ENCODE assay signal across 8 cellular contexts in the genomic region with DNA sequence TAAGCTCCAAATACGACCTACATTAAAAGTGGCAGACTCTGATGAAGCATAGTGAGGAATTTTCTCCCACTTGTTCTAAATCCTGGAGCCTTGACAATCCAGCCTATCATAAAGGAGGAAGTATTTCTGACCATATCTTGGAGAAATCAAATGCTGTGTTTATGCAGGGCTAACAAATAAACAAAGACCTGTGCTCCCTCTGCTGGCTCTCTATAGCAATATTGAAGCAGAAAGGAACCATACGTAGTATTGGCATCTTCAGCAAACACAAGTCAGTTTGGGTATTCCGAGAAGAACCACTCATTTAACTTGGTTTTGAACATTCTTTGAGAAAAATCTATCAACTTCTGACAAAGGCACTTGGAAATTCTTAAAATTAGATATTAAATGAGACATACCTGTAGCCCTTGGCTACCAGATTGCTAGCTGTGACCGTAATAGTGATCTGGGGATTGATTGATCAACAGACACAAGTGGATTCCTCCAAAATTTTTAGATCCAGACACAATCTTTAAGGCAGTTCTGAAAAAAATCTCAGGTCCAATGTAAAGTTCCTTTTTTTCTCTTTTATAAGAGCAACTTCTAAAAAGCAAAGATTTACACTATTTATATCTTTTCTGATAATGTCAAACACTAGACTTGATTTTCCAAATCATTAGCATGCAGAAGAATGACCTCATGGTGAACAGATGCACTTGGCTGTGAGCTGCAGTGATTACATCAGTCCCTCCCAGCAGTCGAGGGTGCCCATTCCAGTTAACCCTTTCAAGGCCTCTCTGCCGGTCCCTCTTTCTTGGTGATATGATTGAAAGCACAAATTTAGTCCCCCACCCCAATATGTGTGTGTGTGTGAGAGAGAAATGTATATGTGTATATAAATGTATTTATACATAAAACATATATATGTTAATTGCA. TPM values are rescaled to one million over a fixed set of nuclear protein-coding genes. Genes with fewer than 3 reads are reported as not detected.
DNase-seq lines count a peak whose midpoint lies in the region; ATAC-seq and TF ChIP-seq lines count a peak whose summit lies in the region.

No MANE protein-coding gene starts in this region.

- peak; percentile 80; the same call in 1 of the 2 replicates for ATAC-seq in Panc1
- ATAC-seq in foreskin keratinocyte: no peak
- no peak for ATAC-seq in GM18502 (IDR thresholded peaks at IDR 0.05; ENCODE audit: poor library complexity, unreplicated experiment)
- ATAC-seq in HG03159 (IDR thresholded peaks at IDR 0.05; ENCODE audit: unreplicated experiment): no peak

- no CpG with 5 or more reads among the region's 6 CpGs for WGBS in neuronal stem cell (ENCODE audit: extremely low coverage in 2 of 2, insufficient read length in 2 of 2, insufficient replicate concordance in 1 of 2), 2 donors

- H3K27me3 ChIP-seq in BE2C (no peaks in the 10 kb centered on the region), Panc1 (ENCODE audit: control insufficient read depth, insufficient read depth, low read length) (no peaks in the 10 kb centered on the region), foreskin keratinocyte (no peaks in the 10 kb centered on the region), neuronal stem cell (ENCODE audit: control insufficient read depth in 3 of 3, insufficient read depth in 3 of 3, low read depth in 1 of 3, low read length in 3 of 3) (peaks cover 0 to 11% (median 0%) of the 10 kb centered on the region in 3 experiments)

- H3K27ac ChIP-seq in Panc1 (ENCODE audit: low read length) (no peak overlapping the region), foreskin keratinocyte (no peak overlapping the region), neuronal stem cell (replicated peaks; ENCODE audit: low read length) (no peak overlapping the region)

- DNase-seq in BE2C (peak; percentile 58), HuH-7 (ENCODE audit: low spot score) (peak; percentile 36), Panc1 (ENCODE audit: low read depth, low spot score) (peak; percentile 18), foreskin keratinocyte (no peak), neuronal stem cell (ENCODE audit: low spot score) (no peak)
- DNase-seq in activated CD4-positive, alpha-beta T cell treated with anti-CD3 and anti-CD28 coated beads, Interleukin-2, amount 50 U/mL, for 1 hour: no peak

- H2BK12ac ChIP-seq in neuronal stem cell (ENCODE audit: low read length): no peak overlapping the region

- no TSS peak for BruUV-seq in Panc1 (replicated peaks; lab: Mats Ljungman, UMichigan)

- intact Hi-C loops in Panc1 (cut with micrococcal nuclease; ENCODE audit: unreplicated experiment): loop anchor here (5.0 kb wide), 1 partner anchor 326 kb away; no protein-coding TSS in a partner anchor

- H3K4ac ChIP-seq in neuronal stem cell (ENCODE audit: low read length): no peak overlapping the region

- H3K23ac ChIP-seq in neuronal stem cell (ENCODE audit: low read depth, low read length, poor library complexity): no peak overlapping the region

- in situ Hi-C loops in Panc1 (cut with HindIII; ENCODE audit: low pct_unique_long_range_greater_than_20kb, low sequenced_read_pairs): no loop called here

- no peak overlapping the region for H4K91ac ChIP-seq in neuronal stem cell (ENCODE audit: low read depth, low read length, poor library complexity)

- no peaks in the 10 kb centered on the region for H3K36me3 ChIP-seq in BE2C
- H3K36me3 ChIP-seq in Panc1 (ENCODE audit: control insufficient read depth, insufficient read depth, low read length): no peaks in the 10 kb centered on the region
- H3K36me3 ChIP-seq in neuronal stem cell (replicated peaks in 1 of 2; ENCODE audit: control insufficient read depth in 2 of 2, insufficient read depth in 2 of 2, low read length in 2 of 2): no peaks in the 10 kb centered on the region

- H2AK5ac ChIP-seq in neuronal stem cell (ENCODE audit: low read depth, low read length): no peak overlapping the region

- no peak overlapping the region for H2BK5ac ChIP-seq in neuronal stem cell (ENCODE audit: low read length)

- H3K9ac ChIP-seq in neuronal stem cell (ENCODE audit: low read depth, low read length, poor library complexity): no peak overlapping the region

- TF ChIP-seq CTCF in BE2C (IDR thresholded peaks at IDR 0.05; ENCODE audit: low read depth, low read length) (peak; percentile 61), Panc1 (IDR thresholded peaks at IDR 0.05) (peak; percentile 57), foreskin keratinocyte (conservative IDR thresholded peaks at IDR 0.05) (peak; percentile 45)

- H3K4me3 ChIP-seq in BE2C (ENCODE audit: low read depth, low read length) (no peak overlapping the region), Panc1 (ENCODE audit: low read depth in 2 of 2, low read length in 2 of 2) (no peak overlapping the region), neuronal stem cell (ENCODE audit: low read length in 2 of 2) (no peak overlapping the region)

- H3K4me1 ChIP-seq in BE2C (peaks cover 28% of the 10 kb centered on the region), Panc1 (ENCODE audit: control insufficient read depth, insufficient read depth, low read length) (no peaks in the 10 kb centered on the region), foreskin keratinocyte (no peaks in the 10 kb centered on the region), neuronal stem cell (ENCODE audit: control insufficient read depth in 2 of 2, insufficient read depth in 1 of 2, low read depth in 1 of 2, low read length in 2 of 2) (peaks cover 10 to 40% of the 10 kb centered on the region in 2 donors)

- H3K4me2 ChIP-seq in neuronal stem cell (ENCODE audit: insufficient read depth, low read length, poor library complexity, severe bottlenecking): no peak overlapping the region

- no peak overlapping the region for H2BK120ac ChIP-seq in neuronal stem cell (ENCODE audit: low read depth, low read length)

- no peak overlapping the region for H3K14ac ChIP-seq in neuronal stem cell (ENCODE audit: low read length)

- POLR2A ChIA-PET in Panc1 (lab: Charles Lee): no interaction called here

- H4K8ac ChIP-seq in neuronal stem cell (ENCODE audit: low read depth, low read length): no peak overlapping the region

- no peaks in the 10 kb centered on the region for H3K9me3 ChIP-seq in BE2C
- H3K9me3 ChIP-seq in Panc1 (ENCODE audit: control insufficient read depth, insufficient read depth, low read depth, low read length): no peaks in the 10 kb centered on the region
- H3K9me3 ChIP-seq in neuronal stem cell (replicated peaks in 1 of 2; ENCODE audit: control insufficient read depth in 2 of 2, insufficient read depth in 1 of 2, low read depth in 1 of 2, low read length in 2 of 2): no peaks in the 10 kb centered on the region

- no peak overlapping the region for H2AFZ ChIP-seq in neuronal stem cell (ENCODE audit: low read length)

- H3K79me1 ChIP-seq in neuronal stem cell (ENCODE audit: low read depth, low read length): no peaks in the 10 kb centered on the region

- H3K18ac ChIP-seq in neuronal stem cell (ENCODE audit: low read length): no peak overlapping the region

- CTCF ChIA-PET in Panc1 (lab: Charles Lee): no interaction called here

- no peak overlapping the region for H2BK15ac ChIP-seq in neuronal stem cell (ENCODE audit: low read length)

RNA-seq across cellular contexts. Expression of a gene that starts 40.2 kb away (rescaled TPM):
- polyA plus RNA-seq in BE2C (2012; ENCODE audit: insufficient read depth, insufficient read length, low read depth): 0.71 TPM
- 0.05 TPM for total RNA-seq in Panc1 (2021; ENCODE audit: unreplicated experiment)
- not detected for polyA plus RNA-seq in Panc1 (2012; ENCODE audit: insufficient read length)
- total RNA-seq in foreskin keratinocyte: not detected in 2 replicates
- not detected in 2 replicates for polyA plus RNA-seq in foreskin keratinocyte
- 0.74 TPM for polyA plus RNA-seq in neuronal stem cell (2013, experiment 1 of 2)
- polyA plus RNA-seq in neuronal stem cell (2013, experiment 2 of 2): 0.71 TPM

Comparison
In these comparisons a context has a peak if more than half of its experiments do, and no peak if none do; other contexts are left out.
1. DNase-seq: peak in BE2C (single experiment), HuH-7 (single experiment) and Panc1 (single experiment); none in foreskin keratinocyte (0 of 2), neuronal stem cell (single experiment) and activated CD4-positive, alpha-beta T cell treated with anti-CD3 and anti-CD28 coated beads, Interleukin-2, amount 50 U/mL, for 1 hour (single experiment).
2. Peak in every context shown above with its lines, with median percentiles within 50 percentile points of each other: CTCF ChIP-seq.